In genomic region chr1:179743679-179744400, GRCh38 we compare ENCODE assay signal across 9 cellular contexts. TPM values are rescaled to one million over a fixed set of nuclear protein-coding genes. Genes with fewer than 3 reads are reported as not detected.
DNase-seq lines count a peak whose midpoint lies in the region; ATAC-seq, FAIRE-seq and TF ChIP-seq lines count a peak whose summit lies in the region.
"Had no signal": no experiment of that assay in that cellular context is flagged by ENCODE, and none has a peak within 500 bp of the region (broad histone marks: within the 10 kb centered on the region; RNA-seq: fewer than 3 reads in every experiment).

No MANE protein-coding gene starts in this region.

- 2 to 6% (median 4%) methylated on average over 49 to 85 of the region's 85 CpGs for WGBS in stomach, 5 donors

- peaks cover 77% of the 10 kb centered on the region for H3K27me3 Mint-ChIP-seq in activated naive CD8-positive, alpha-beta T cell treated with anti-CD3 and anti-CD28 coated beads, Interleukin-2, amount 10 ng/mL, durations not matched to agents 7 days and 5 days

- no peak overlapping the region for H3K4me3 ChIP-seq in kidney (ENCODE audit: low read length in 2 of 2)
- H3K4me3 ChIP-seq in stomach = peak overlapping the region; percentile 39 to 56 (median 47)

- TF ChIP-seq CTCF in kidney (IDR thresholded peaks at IDR 0.05; ENCODE audit: borderline replicate concordance, extremely low read depth, insufficient read depth) (no peak), stomach (IDR thresholded peaks at IDR 0.05) (no peak)

- POLR2A ChIA-PET in activated naive CD8-positive, alpha-beta T cell treated with anti-CD3 and anti-CD28 coated beads, Interleukin-2, amount 10 ng/mL, durations not matched to agents 7 days and 5 days (lab: Charles Lee) = no interaction called here

- TF ChIP-seq POLR2A in stomach (IDR thresholded peaks at IDR 0.05) = no peak

- peaks cover 13 to 86% (median 36%) of the 10 kb centered on the region in 3 donors for H3K27me3 ChIP-seq in stomach

- H3K9me3 ChIP-seq in kidney (ENCODE audit: control insufficient read depth in 1 of 2, low read length in 2 of 2) (no peaks in the 10 kb centered on the region), stomach (peaks cover 0 to 18% (median 3%) of the 10 kb centered on the region in 4 donors)

- H3K36me3 ChIP-seq in kidney (ENCODE audit: control insufficient read depth in 1 of 2, insufficient read depth in 2 of 2, low read length in 2 of 2) = no peaks in the 10 kb centered on the region
- H3K36me3 ChIP-seq in stomach = no peaks in the 10 kb centered on the region

- TF ChIP-seq EP300 in stomach (IDR thresholded peaks at IDR 0.05) = no peak

- FAIRE-seq in kidney (lab: Jason Lieb, UNC) = no peak

- peaks cover 2% of the 10 kb centered on the region for H3K4me1 Mint-ChIP-seq in activated naive CD8-positive, alpha-beta T cell treated with anti-CD3 and anti-CD28 coated beads, Interleukin-2, amount 10 ng/mL, durations not matched to agents 7 days and 5 days

- no peak overlapping the region for H3K4me3 Mint-ChIP-seq in activated naive CD8-positive, alpha-beta T cell treated with anti-CD3 and anti-CD28 coated beads, Interleukin-2, amount 10 ng/mL, durations not matched to agents 7 days and 5 days

- ATAC-seq in activated naive CD8-positive, alpha-beta T cell treated with anti-CD3 and anti-CD28 coated beads, Interleukin-2, amount 10 ng/mL, durations not matched to agents 7 days and 5 days (ENCODE audit: low read depth) = no peak
- ATAC-seq in GM18858 (IDR thresholded peaks at IDR 0.05; ENCODE audit: unreplicated experiment) = no peak

- no peak overlapping the region for H3K27ac ChIP-seq in kidney (ENCODE audit: low read depth in 2 of 2, low read length in 2 of 2)
- H3K27ac ChIP-seq in stomach = no peak overlapping the region

- H3K27ac Mint-ChIP-seq in activated naive CD8-positive, alpha-beta T cell treated with anti-CD3 and anti-CD28 coated beads, Interleukin-2, amount 10 ng/mL, durations not matched to agents 7 days and 5 days = no peak overlapping the region
- H3K27ac Mint-ChIP-seq: activated naive CD4-positive, alpha-beta T cell treated with anti-CD3 and anti-CD28 coated beads, Interleukin-2, amount 50 U/mL, for 24 hours had no signal

- intact Hi-C loops in kidney (cut with DNase I) (no loop called here), stomach (cut with DNase I; ENCODE audit: low total_unique reads) (no loop called here)

- H3K4me1 ChIP-seq in kidney (ENCODE audit: control insufficient read depth in 1 of 2, insufficient read depth in 1 of 2, low read depth in 1 of 2, low read length in 2 of 2) (peaks cover 0 to 3% of the 10 kb centered on the region in 2 donors), stomach (peaks cover 13 to 25% (median 21%) of the 10 kb centered on the region in 4 donors)

- no peaks in the 10 kb centered on the region for H3K9me3 Mint-ChIP-seq in activated naive CD8-positive, alpha-beta T cell treated with anti-CD3 and anti-CD28 coated beads, Interleukin-2, amount 10 ng/mL, durations not matched to agents 7 days and 5 days

- no peaks in the 10 kb centered on the region for H3K36me3 Mint-ChIP-seq in activated naive CD8-positive, alpha-beta T cell treated with anti-CD3 and anti-CD28 coated beads, Interleukin-2, amount 10 ng/mL, durations not matched to agents 7 days and 5 days

- H3K9ac ChIP-seq in kidney (ENCODE audit: low read length in 2 of 2) = no peak overlapping the region

- DNase-seq in NCI-H345 (lab: John Stamatoyannopoulos, UW) (peak; percentile 21), NCI-H345 treated with DMSO at 0.1 percent for 48 hours (lab: John Stamatoyannopoulos, UW; ENCODE audit: unreplicated experiment) (no peak), kidney (peak; percentile 65), stomach (no peak), NK-92 (lab: John Stamatoyannopoulos, UW; ENCODE audit: unreplicated experiment) (no peak), NCI-H510A (lab: John Stamatoyannopoulos, UW) (no peak)
- DNase-seq in activated naive CD8-positive, alpha-beta T cell treated with anti-CD3 and anti-CD28 coated beads, Interleukin-2, amount 10 ng/mL, durations not matched to agents 7 days and 5 days = peak; percentile 29

RNA-seq across cellular contexts. Expression of gene FAM163A, which starts 0.7 kb away (rescaled TPM):
- total RNA-seq in activated naive CD8-positive, alpha-beta T cell treated with anti-CD3 and anti-CD28 coated beads, Interleukin-2, amount 10 ng/mL, durations not matched to agents 7 days and 5 days = not detected
- total RNA-seq in kidney (not detected), stomach (under 1 TPM in 1 of 5 donors, not detected in 4; 0.18 TPM)
- polyA plus RNA-seq in kidney (ENCODE audit: insufficient read depth, low read depth, low replicate concordance) (not detected), stomach (under 1 TPM; 0.15 to 0.61 (median 0.31) TPM)

Comparison
In these comparisons a context has a peak if more than half of its experiments do, and no peak if none do; other contexts are left out.
1. DNase-seq: peak in NCI-H345 (single experiment), activated naive CD8-positive, alpha-beta T cell treated with anti-CD3 and anti-CD28 coated beads, Interleukin-2, amount 10 ng/mL, durations not matched to agents 7 days and 5 days (single experiment) and kidney (single experiment); none in NCI-H345 treated with DMSO at 0.1 percent for 48 hours (single experiment), stomach (single experiment), NK-92 (single experiment) and NCI-H510A (single experiment).
2. H3K4me3 ChIP-seq: peak in stomach (4 of 4); none in kidney (0 of 2).